In genomic region chr3:177345049-177345972, GRCh38 we compare ENCODE assay signal across 9 cellular contexts.
DNase-seq lines count a peak whose midpoint lies in the region; ATAC-seq and TF ChIP-seq lines count a peak whose summit lies in the region.
"Had no signal": no experiment of that assay in that cellular context is flagged by ENCODE, and none has a peak within 500 bp of the region (broad histone marks: within the 10 kb centered on the region; RNA-seq: fewer than 3 reads in every experiment).

No MANE protein-coding gene starts in this region.

- intact Hi-C loops in thyroid gland (cut with DNase I): no loop called here

- DNase-seq in HPDE6-E6E7 (ENCODE audit: extremely low spot score) (peak; percentile 90), RPMI7951 (ENCODE audit: low read depth) (peak; percentile 97), foreskin fibroblast (peak; percentile 90 to 95), non-pigmented ciliary epithelial cell (ENCODE audit: low read depth) (peak; percentile 94), thyroid gland (peak; percentile 93 to 94)
- peak; percentile 41 for DNase-seq in activated effector memory CD4-positive, alpha-beta T cell treated with Interleukin-2 at 50 U/mL for 16 hours

- TF ChIP-seq CTCF in foreskin fibroblast (IDR thresholded peaks at IDR 0.05; ENCODE audit: low read depth, low read length) (no peak), thyroid gland (IDR thresholded peaks at IDR 0.05) (peak in 1 of 6 experiments; percentile 10)

- H3K4me2 ChIP-seq in BLaER1: peak overlapping the region; percentile 42
- H3K4me2 ChIP-seq: KMS-11 had no signal

- TF ChIP-seq POLR2A in thyroid gland (IDR thresholded peaks at IDR 0.05): peak in 1 of 2 donors; percentile 63

- peak overlapping the region; percentile 27; the same call in 1 of the 2 replicates for H3K27ac ChIP-seq in BLaER1
- H3K27ac ChIP-seq in thyroid gland: peak overlapping the region; percentile 90 to 99 (median 94)
- H3K27ac ChIP-seq: KMS-11 had no signal

- no peaks in the 10 kb centered on the region for H4K20me1 ChIP-seq in BLaER1

- ATAC-seq in GM19463 (IDR thresholded peaks at IDR 0.05; ENCODE audit: unreplicated experiment): peak; percentile 89

- H3K4me3 ChIP-seq in BLaER1 (no peak overlapping the region), foreskin fibroblast (ENCODE audit: low read depth in 1 of 2, low read length in 2 of 2) (no peak overlapping the region), thyroid gland (replicated peaks in 1 of 3) (no peak overlapping the region)

- H3K36me3 ChIP-seq in BLaER1 (no peaks in the 10 kb centered on the region), thyroid gland (no peaks in the 10 kb centered on the region)

- no peaks in the 10 kb centered on the region for H3K27me3 ChIP-seq in BLaER1
- no peaks in the 10 kb centered on the region for H3K27me3 ChIP-seq in thyroid gland

- WGBS in thyroid gland, 2 donors: 29 to 35% methylated on average over 12 of the region's 12 CpGs

- H3K9me3 ChIP-seq in BLaER1 (no peaks in the 10 kb centered on the region), thyroid gland (no peaks in the 10 kb centered on the region)

- H3K4me1 ChIP-seq in BLaER1: peaks cover 18% of the 10 kb centered on the region
- peaks cover 68% of the 10 kb centered on the region in 2 donors for H3K4me1 ChIP-seq in thyroid gland

- H3K9ac ChIP-seq in BLaER1: no peak overlapping the region
- H3K9ac ChIP-seq: KMS-11 had no signal

Comparison
In these comparisons a context has a peak if more than half of its experiments do, and no peak if none do; other contexts are left out.
1. DNase-seq: peak in every context shown above with its lines; median percentile 97 in RPMI7951; 94 in non-pigmented ciliary epithelial cell; 94 in thyroid gland; 92 in foreskin fibroblast; 90 in HPDE6-E6E7; 41 in activated effector memory CD4-positive, alpha-beta T cell treated with Interleukin-2 at 50 U/mL for 16 hours.